Comparison of ENCODE assay signal across 24 cellular contexts in genomic region chr9:90556897-90557296, GRCh38.
"Had no signal": no experiment of that assay in that cellular context is flagged by ENCODE, and none has a peak within 500 bp of the region (broad histone marks: within the 10 kb centered on the region; RNA-seq: fewer than 3 reads in every experiment).

No MANE protein-coding gene starts in this region.

- H3K4me3 Mint-ChIP-seq: activated CD4-positive, alpha-beta memory T cell treated with anti-CD3 and anti-CD28 coated beads, Interleukin-2, amount 10 ng/mL, durations not matched to agents 7 days and 5 days; activated CD4-positive, alpha-beta T cell treated with anti-CD3 and anti-CD28 coated beads for 36 hours; activated naive CD8-positive, alpha-beta T cell treated with anti-CD3 and anti-CD28 coated beads for 36 hours; activated T-helper 17 cell treated with anti-CD3 and anti-CD28 coated beads, Interleukin-2, amount 50 U/mL, for 72 hours; effector memory CD8-positive, alpha-beta T cell; natural killer cell treated with Interleukin-12 subunit alpha and Interleukin-12 subunit beta and Interleukin-15 and Interleukin-18, amount 100 ng/mL, for 72 hours; stimulated activated naive B cell treated with anti-CD40 and anti-IgM and Interleukin-4, amounts not matched to agents 10 μg/mL and 1 μg/mL and 100 μg/mL, for 72 hours; WTC11 had no signal

- H3K27me3 Mint-ChIP-seq: activated naive CD8-positive, alpha-beta T cell treated with anti-CD3 and anti-CD28 coated beads for 36 hours; activated T-helper 17 cell treated with anti-CD3 and anti-CD28 coated beads, Interleukin-2, amount 50 U/mL, for 72 hours had no signal

- DNase-seq: activated CD4-positive, alpha-beta memory T cell treated with anti-CD3 and anti-CD28 coated beads, Interleukin-2, amount 10 ng/mL, durations not matched to agents 7 days and 5 days; activated CD4-positive, alpha-beta T cell treated with anti-CD3 and anti-CD28 coated beads for 36 hours; activated naive CD4-positive, alpha-beta T cell; activated naive CD8-positive, alpha-beta T cell treated with anti-CD3 and anti-CD28 coated beads for 36 hours; activated T-cell treated with anti-CD3 and anti-CD28 coated beads, Interleukin-2, amount 50 U/mL, for 1 hour; amniotic stem cell; caudate nucleus; effector memory CD8-positive, alpha-beta T cell; foreskin fibroblast; glutamatergic neuron; hypothalamus; islet precursor cell; occipital lobe; posterior cingulate gyrus; retina; stimulated activated naive B cell treated with anti-CD40 and anti-IgM and Interleukin-4, amounts not matched to agents 10 μg/mL and 1 μg/mL and 100 μg/mL, for 72 hours; upper lobe of right lung had no signal

- H3K4me3 ChIP-seq: lung, upper lobe of right lung had no signal

- H3K4me1 ChIP-seq: upper lobe of right lung had no signal

- H3K9me3 ChIP-seq: upper lobe of right lung had no signal

- H3K36me3 Mint-ChIP-seq: activated naive CD8-positive, alpha-beta T cell treated with anti-CD3 and anti-CD28 coated beads for 36 hours; natural killer cell treated with Interleukin-12 subunit alpha and Interleukin-12 subunit beta and Interleukin-15 and Interleukin-18, amount 100 ng/mL, for 72 hours; stimulated activated naive B cell treated with anti-CD40 and anti-IgM and Interleukin-4, amounts not matched to agents 10 μg/mL and 1 μg/mL and 100 μg/mL, for 72 hours; WTC11 had no signal

- H3K27ac ChIP-seq: epithelial cell of prostate, upper lobe of right lung had no signal

- H3K36me3 ChIP-seq: upper lobe of right lung had no signal

- H3K27ac Mint-ChIP-seq: activated CD4-positive, alpha-beta memory T cell treated with anti-CD3 and anti-CD28 coated beads, Interleukin-2, amount 10 ng/mL, durations not matched to agents 7 days and 5 days; activated CD4-positive, alpha-beta T cell treated with anti-CD3 and anti-CD28 coated beads for 36 hours; activated naive CD8-positive, alpha-beta T cell treated with anti-CD3 and anti-CD28 coated beads for 36 hours; activated T-helper 17 cell treated with anti-CD3 and anti-CD28 coated beads, Interleukin-2, amount 50 U/mL, for 72 hours; effector memory CD8-positive, alpha-beta T cell; natural killer cell treated with Interleukin-12 subunit alpha and Interleukin-12 subunit beta and Interleukin-15 and Interleukin-18, amount 100 ng/mL, for 72 hours; stimulated activated naive B cell treated with anti-CD40 and anti-IgM and Interleukin-4, amounts not matched to agents 10 μg/mL and 1 μg/mL and 100 μg/mL, for 72 hours; WTC11 had no signal

- H3K27me3 ChIP-seq: upper lobe of right lung had no signal

- FAIRE-seq: TTC549 had no signal

- H3K9me3 Mint-ChIP-seq: activated CD4-positive, alpha-beta memory T cell treated with anti-CD3 and anti-CD28 coated beads, Interleukin-2, amount 10 ng/mL, durations not matched to agents 7 days and 5 days; activated naive CD8-positive, alpha-beta T cell treated with anti-CD3 and anti-CD28 coated beads for 36 hours; activated T-helper 17 cell treated with anti-CD3 and anti-CD28 coated beads, Interleukin-2, amount 50 U/mL, for 72 hours; effector memory CD8-positive, alpha-beta T cell; natural killer cell treated with Interleukin-12 subunit alpha and Interleukin-12 subunit beta and Interleukin-15 and Interleukin-18, amount 100 ng/mL, for 72 hours; stimulated activated naive B cell treated with anti-CD40 and anti-IgM and Interleukin-4, amounts not matched to agents 10 μg/mL and 1 μg/mL and 100 μg/mL, for 72 hours had no signal

- ATAC-seq: activated CD4-positive, alpha-beta T cell treated with anti-CD3 and anti-CD28 coated beads for 36 hours; activated T-helper 17 cell treated with anti-CD3 and anti-CD28 coated beads, Interleukin-2, amount 50 U/mL, for 72 hours; effector memory CD8-positive, alpha-beta T cell; left lobe of liver; natural killer cell treated with Interleukin-12 subunit alpha and Interleukin-12 subunit beta and Interleukin-15 and Interleukin-18, amount 100 ng/mL, for 72 hours; stimulated activated naive B cell treated with anti-CD40 and anti-IgM and Interleukin-4, amounts not matched to agents 10 μg/mL and 1 μg/mL and 100 μg/mL, for 72 hours; upper lobe of right lung; WTC11 had no signal

- H3K4me1 Mint-ChIP-seq: activated CD4-positive, alpha-beta memory T cell treated with anti-CD3 and anti-CD28 coated beads, Interleukin-2, amount 10 ng/mL, durations not matched to agents 7 days and 5 days; activated CD4-positive, alpha-beta T cell treated with anti-CD3 and anti-CD28 coated beads for 36 hours; activated naive CD8-positive, alpha-beta T cell treated with anti-CD3 and anti-CD28 coated beads for 36 hours; activated T-helper 17 cell treated with anti-CD3 and anti-CD28 coated beads, Interleukin-2, amount 50 U/mL, for 72 hours; stimulated activated naive B cell treated with anti-CD40 and anti-IgM and Interleukin-4, amounts not matched to agents 10 μg/mL and 1 μg/mL and 100 μg/mL, for 72 hours had no signal
